In genomic region chr16:73215482-73216377, GRCh38 we compare ENCODE assay signal across 20 cellular contexts.
A peak's percentile ranks its signal among the peaks of the same experiment; 100 is the strongest.
DNase-seq lines count a peak whose midpoint lies in the region; FAIRE-seq and TF ChIP-seq lines count a peak whose summit lies in the region.
"Had no signal": no experiment of that assay in that cellular context is flagged by ENCODE, and none has a peak within 500 bp of the region (broad histone marks: within the 10 kb centered on the region; RNA-seq: fewer than 3 reads in every experiment).

No MANE protein-coding gene starts in this region.

- H3K4me3 Mint-ChIP-seq in astrocyte (ENCODE audit: unreplicated experiment) = no peak overlapping the region
- H3K4me3 Mint-ChIP-seq: activated T-helper 17 cell treated with anti-CD3 and anti-CD28 coated beads, Interleukin-2, amount 50 U/mL, for 72 hours; mesothelial cell of epicardium; stimulated activated naive CD8-positive, alpha-beta T cell treated with anti-CD3 and anti-CD28 coated beads, Interleukin-15, Interleukin-2, amounts not matched to agents 100 ng/mL and 50 ng/mL, for 24 hours had no signal

- no peak for FAIRE-seq in astrocyte (lab: Jason Lieb, UNC)
- FAIRE-seq: GM19239, kidney had no signal

- H4K20me1 ChIP-seq in astrocyte (ENCODE audit: insufficient read depth, low read length) = no peaks in the 10 kb centered on the region

- no peak overlapping the region for H3K4me3 ChIP-seq in astrocyte (ENCODE audit: insufficient read depth, low read depth, low read length)
- H3K4me3 ChIP-seq in left ventricle myocardium inferior = no peak overlapping the region
- H3K4me3 ChIP-seq in skeletal muscle satellite cell (ENCODE audit: low read length) = peak overlapping the region; percentile 1
- H3K4me3 ChIP-seq: heart left ventricle had no signal

- H3K27ac ChIP-seq in astrocyte (ENCODE audit: low read depth, low read length) (peak overlapping the region; percentile 78), left ventricle myocardium inferior (replicated peaks) (peak overlapping the region; percentile 53)
- H3K27ac ChIP-seq: epithelial cell of prostate, WERI-Rb-1 had no signal

- H3K4me1 Mint-ChIP-seq in astrocyte (ENCODE audit: low read depth, unreplicated experiment) = peaks cover 3% of the 10 kb centered on the region
- H3K4me1 Mint-ChIP-seq: activated T-helper 17 cell treated with anti-CD3 and anti-CD28 coated beads, Interleukin-2, amount 50 U/mL, for 72 hours had no signal

- H3K36me3 ChIP-seq in astrocyte (ENCODE audit: insufficient read depth, low read length) = no peaks in the 10 kb centered on the region
- H3K36me3 ChIP-seq in left ventricle myocardium inferior = no peaks in the 10 kb centered on the region
- H3K36me3 ChIP-seq in skeletal muscle satellite cell (ENCODE audit: insufficient read depth, low read length) = no peaks in the 10 kb centered on the region
- H3K36me3 ChIP-seq: heart left ventricle, WERI-Rb-1 had no signal

- peak overlapping the region; percentile 44 for H3K4me2 ChIP-seq in astrocyte (ENCODE audit: low read length)
- H3K4me2 ChIP-seq in skeletal muscle satellite cell (ENCODE audit: low read length) = peak overlapping the region; percentile 18

- no peaks in the 10 kb centered on the region for H3K36me3 Mint-ChIP-seq in astrocyte (ENCODE audit: low read depth, unreplicated experiment)
- H3K36me3 Mint-ChIP-seq: mesothelial cell of epicardium had no signal

- H3K9ac ChIP-seq in astrocyte (ENCODE audit: low read length) = peak overlapping the region; percentile 59
- peak overlapping the region; percentile 51 for H3K9ac ChIP-seq in skeletal muscle satellite cell (ENCODE audit: low read depth, low read length)

- H2AFZ ChIP-seq in astrocyte (ENCODE audit: low read depth, low read length) = no peak overlapping the region

- no peak for TF ChIP-seq CTCF in astrocyte (IDR thresholded peaks at IDR 0.05; ENCODE audit: insufficient read depth, low read depth, low read length)
- no peak for TF ChIP-seq CTCF in left ventricle myocardium inferior (IDR thresholded peaks at IDR 0.05; ENCODE audit: borderline replicate concordance)

- H3K27me3 ChIP-seq in astrocyte (ENCODE audit: insufficient read depth, low read length) (no peaks in the 10 kb centered on the region), left ventricle myocardium inferior (ENCODE audit: low read depth) (no peaks in the 10 kb centered on the region), skeletal muscle satellite cell (ENCODE audit: control insufficient read depth, insufficient read depth, low read length) (no peaks in the 10 kb centered on the region)
- H3K27me3 ChIP-seq: heart left ventricle had no signal

- peak overlapping the region; percentile 4 for H3K27ac Mint-ChIP-seq in astrocyte (ENCODE audit: unreplicated experiment)
- H3K27ac Mint-ChIP-seq: activated T-helper 17 cell treated with anti-CD3 and anti-CD28 coated beads, Interleukin-2, amount 50 U/mL, for 72 hours; stimulated activated naive CD8-positive, alpha-beta T cell treated with anti-CD3 and anti-CD28 coated beads, Interleukin-15, Interleukin-2, amounts not matched to agents 100 ng/mL and 50 ng/mL, for 24 hours had no signal

- H3K4me1 ChIP-seq in astrocyte (ENCODE audit: insufficient read depth, low read length) (peaks cover 18% of the 10 kb centered on the region), left ventricle myocardium inferior (no peaks in the 10 kb centered on the region), skeletal muscle satellite cell (ENCODE audit: control insufficient read depth, insufficient read depth, low read length) (peaks cover 32% of the 10 kb centered on the region)

- no peaks in the 10 kb centered on the region for H3K27me3 Mint-ChIP-seq in astrocyte (ENCODE audit: low read depth, unreplicated experiment)

- H3K79me2 ChIP-seq in astrocyte (ENCODE audit: insufficient read depth, low read length) = no peaks in the 10 kb centered on the region

- intact Hi-C loops in left ventricle myocardium inferior (cut with micrococcal nuclease) = no loop called here

- H3K9me3 Mint-ChIP-seq in astrocyte (ENCODE audit: unreplicated experiment) = peaks cover 4% of the 10 kb centered on the region
- H3K9me3 Mint-ChIP-seq: stimulated activated naive CD8-positive, alpha-beta T cell treated with anti-CD3 and anti-CD28 coated beads, Interleukin-15, Interleukin-2, amounts not matched to agents 100 ng/mL and 50 ng/mL, for 24 hours had no signal

- peak; percentile 68 for DNase-seq in GM03348 (ENCODE audit: low spot score)
- DNase-seq in astrocyte (ENCODE audit: low read depth) = peak; percentile 80
- no peak for DNase-seq in left ventricle myocardium inferior
- no peak for DNase-seq in NCI-H2196 treated with DMSO at 0.1 percent for 48 hours (lab: John Stamatoyannopoulos, UW; ENCODE audit: unreplicated experiment)
- no peak for DNase-seq in stimulated activated CD4-positive, alpha-beta T cell treated with anti-CD3 and anti-CD28 coated beads, Interleukin-2, amount 100 ng/mL, for 48 hours
- no peak for DNase-seq in NCI-H2227 (lab: John Stamatoyannopoulos, UW; ENCODE audit: unreplicated experiment)
- DNase-seq in NCI-H345 (lab: John Stamatoyannopoulos, UW) = no peak
- DNase-seq: AML-193, heart left ventricle, kidney, MM.1S, NCI-H1930, occipital lobe, WERI-Rb-1 had no signal

- no peaks in the 10 kb centered on the region for H3K9me3 ChIP-seq in astrocyte (ENCODE audit: insufficient read depth, low read depth, low read length)
- peaks cover 5% of the 10 kb centered on the region for H3K9me3 ChIP-seq in left ventricle myocardium inferior (replicated peaks)
- H3K9me3 ChIP-seq in skeletal muscle satellite cell (replicated peaks; ENCODE audit: low read length) = peaks cover 4% of the 10 kb centered on the region

Comparison
In these comparisons a context has a peak if more than half of its experiments do, and no peak if none do; other contexts are left out.
1. DNase-seq: peak in GM03348 (single experiment) and astrocyte (single experiment); none in left ventricle myocardium inferior (single experiment), NCI-H2196 treated with DMSO at 0.1 percent for 48 hours (single experiment), stimulated activated CD4-positive, alpha-beta T cell treated with anti-CD3 and anti-CD28 coated beads, Interleukin-2, amount 100 ng/mL, for 48 hours (0 of 2), NCI-H2227 (single experiment) and NCI-H345 (single experiment).